ENCODE assay signal across 9 cellular contexts in genomic region chr10:75395171-75395954, GRCh38. TPM values are rescaled to one million over a fixed set of nuclear protein-coding genes. Genes with fewer than 3 reads are reported as not detected.
DNase-seq lines count a peak whose midpoint lies in the region; ATAC-seq and TF ChIP-seq lines count a peak whose summit lies in the region.
"Had no signal": no experiment of that assay in that cellular context is flagged by ENCODE, and none has a peak within 500 bp of the region (broad histone marks: within the 10 kb centered on the region; RNA-seq: fewer than 3 reads in every experiment).

No MANE protein-coding gene starts in this region.

- peaks cover 21% of the 10 kb centered on the region in 2 experiments for H3K4me1 ChIP-seq in trophoblast cell (ENCODE audit: control insufficient read depth in 1 of 2, insufficient read depth in 2 of 2, low read length in 2 of 2)

- H3K27me3 Mint-ChIP-seq in WTC11 (ENCODE audit: low read depth) (peaks cover 100% of the 10 kb centered on the region), glutamatergic neuron (ENCODE audit: unreplicated experiment) (peaks cover 25% of the 10 kb centered on the region)

- no peaks in the 10 kb centered on the region for H3K36me3 Mint-ChIP-seq in WTC11
- no peaks in the 10 kb centered on the region for H3K36me3 Mint-ChIP-seq in glutamatergic neuron (ENCODE audit: unreplicated experiment)

- H3K79me1 ChIP-seq in trophoblast cell (ENCODE audit: low read length): peaks cover 29% of the 10 kb centered on the region

- TF ChIP-seq CTCF in WTC11 (IDR thresholded peaks at IDR 0.05): peak; percentile 98
- TF ChIP-seq CTCF in glutamatergic neuron (IDR thresholded peaks at IDR 0.05; ENCODE audit: partially characterized antibody, unreplicated experiment): peak; percentile 99

- H3K23ac ChIP-seq in trophoblast cell (ENCODE audit: low read length): no peak overlapping the region

- H3K9me3 ChIP-seq in trophoblast cell (ENCODE audit: insufficient read depth, low read depth, low read length): peaks cover 5% of the 10 kb centered on the region

- peak overlapping the region; percentile 60 for H3K4me3 ChIP-seq in trophoblast cell (ENCODE audit: low read depth, low read length)

- H3K4ac ChIP-seq in trophoblast cell (ENCODE audit: low read depth, low read length): no peak overlapping the region

- peaks cover 14 to 15% of the 10 kb centered on the region in 2 experiments for H3K36me3 ChIP-seq in trophoblast cell (ENCODE audit: control insufficient read depth in 1 of 2, insufficient read depth in 2 of 2, low read length in 2 of 2)

- H2BK5ac ChIP-seq in trophoblast cell (ENCODE audit: low read depth, low read length, poor library complexity): no peak overlapping the region

- H3K18ac ChIP-seq in trophoblast cell (ENCODE audit: low read length): peak overlapping the region; percentile 72

- H3K9me3 Mint-ChIP-seq in WTC11 (no peaks in the 10 kb centered on the region), glutamatergic neuron (ENCODE audit: unreplicated experiment) (peaks cover 13% of the 10 kb centered on the region)

- DNase-seq in activated CD4-positive, CD25-positive, alpha-beta regulatory T cell treated with anti-CD3 and anti-CD28 coated beads, Interleukin-2, amount 50 U/mL, for 72 hours: peak; percentile 49
- no peak for DNase-seq in activated CD4-positive, CD25-positive, alpha-beta regulatory T cell (lab: John Stamatoyannopoulos, UW)
- DNase-seq in WTC11 (ENCODE audit: low spot score) (peak; percentile 71), glutamatergic neuron (peak; percentile 84), trophoblast cell (peak in 1 of 2 donors; percentile 29), NCI-H1436 (lab: John Stamatoyannopoulos, UW) (no peak)
- DNase-seq: DND-41 had no signal

- peaks cover 15% of the 10 kb centered on the region for H3K79me2 ChIP-seq in trophoblast cell (ENCODE audit: control insufficient read depth, insufficient read depth, low read length, poor library complexity)

- no peak overlapping the region for H4K12ac ChIP-seq in trophoblast cell (ENCODE audit: low read depth, low read length)

- no peak overlapping the region for H2BK120ac ChIP-seq in trophoblast cell (ENCODE audit: insufficient read depth, low read length, poor library complexity)

- peak overlapping the region; percentile 66 for H4K8ac ChIP-seq in trophoblast cell (ENCODE audit: low read depth, low read length)

- H3K4me1 Mint-ChIP-seq in WTC11: peaks cover 24% of the 10 kb centered on the region
- H3K4me1 Mint-ChIP-seq in glutamatergic neuron (ENCODE audit: low read depth, unreplicated experiment): peaks cover 5% of the 10 kb centered on the region

- CTCF ChIA-PET in WTC11 (lab: Charles Lee): interaction anchor here (0.6 to 2.5 kb wide), 39 partner anchors 10 to 908 kb away, joined by 3 to 17 read pairs (median 4); partner anchors contain the start of gene COMTD1

- peak overlapping the region; percentile 96 for H3K4me2 ChIP-seq in trophoblast cell (ENCODE audit: low read length)

- H3K4me3 Mint-ChIP-seq in WTC11 (peak overlapping the region; percentile 64), glutamatergic neuron (ENCODE audit: unreplicated experiment) (peak overlapping the region; percentile 56)

- H3K14ac ChIP-seq in trophoblast cell (ENCODE audit: low read length): peak overlapping the region; percentile 6

- POLR2A ChIA-PET in WTC11 (lab: Charles Lee): interaction anchor here (0.6 kb wide), 1 partner anchor 157 kb away, joined by 3 read pairs; no protein-coding TSS in a partner anchor

- H4K91ac ChIP-seq in trophoblast cell (ENCODE audit: low read depth, low read length): peak overlapping the region; percentile 56

- WGBS in trophoblast cell (ENCODE audit: extremely low coverage, insufficient coverage, insufficient read length): no CpG with 5 or more reads among the region's 64 CpGs

- peak overlapping the region; percentile 35 for H2BK12ac ChIP-seq in trophoblast cell (ENCODE audit: low read length)

- H3K9ac ChIP-seq in trophoblast cell (ENCODE audit: low read length): no peak overlapping the region

- no peak overlapping the region for H3K27ac ChIP-seq in trophoblast cell (ENCODE audit: low read depth, low read length)

- ATAC-seq in WTC11: peak; percentile 13
- ATAC-seq in GM21786 (IDR thresholded peaks at IDR 0.05; ENCODE audit: unreplicated experiment): no peak
- ATAC-seq in HG03520 (IDR thresholded peaks at IDR 0.05; ENCODE audit: unreplicated experiment): no peak

- peaks cover 34% of the 10 kb centered on the region for H3K27me3 ChIP-seq in trophoblast cell (ENCODE audit: insufficient read depth, low read length)

- H2AK5ac ChIP-seq in trophoblast cell (ENCODE audit: low read length): no peak overlapping the region

- no peak overlapping the region for H3K27ac Mint-ChIP-seq in WTC11
- no peak overlapping the region for H3K27ac Mint-ChIP-seq in glutamatergic neuron (ENCODE audit: unreplicated experiment)

- no peak overlapping the region for H2AFZ ChIP-seq in trophoblast cell (ENCODE audit: insufficient read depth, low read length, poor library complexity)

TF ChIP-seq in WTC11, 78 proteins besides CTCF, POLR2A, EP300 and RAD21 (continues in another document):
- TF ChIP-seq ZNF532 (CRISPR knock-in tag; IDR thresholded peaks at IDR 0.05; ENCODE audit: borderline replicate concordance): no peak
- no peak for TF ChIP-seq MYBL2 (CRISPR knock-in tag; IDR thresholded peaks at IDR 0.05)
- no peak for TF ChIP-seq FOXK1 (CRISPR knock-in tag; IDR thresholded peaks at IDR 0.05)
- TF ChIP-seq ZBTB43 (CRISPR knock-in tag; IDR thresholded peaks at IDR 0.05): no peak
- no peak for TF ChIP-seq CDX4 (CRISPR knock-in tag; IDR thresholded peaks at IDR 0.05; ENCODE audit: borderline replicate concordance)
- TF ChIP-seq ATF3 (CRISPR knock-in tag; conservative IDR thresholded peaks at IDR 0.05): no peak
- no peak for TF ChIP-seq TEAD4 (CRISPR knock-in tag; IDR thresholded peaks at IDR 0.05)

RNA-seq across cellular contexts. Expression of gene ZNF503, which starts 6.2 kb away (rescaled TPM):
- total RNA-seq in WTC11 (2021) (0.25 to 0.39 TPM (median 0.34 TPM) in 3 replicates), glutamatergic neuron (ENCODE audit: unreplicated experiment) (5.6 TPM)
- 19.1 and 20.1 TPM in 2 replicates for polyA plus RNA-seq in trophoblast cell (2013)

RNA-seq across cellular contexts. Expression of gene LRMDA, which starts 36.1 kb away (rescaled TPM):
- total RNA-seq in WTC11 (2021): 0.48 to 0.92 TPM (median 0.78 TPM) in 3 replicates
- total RNA-seq in glutamatergic neuron (ENCODE audit: unreplicated experiment): 2.1 TPM
- 3.3 and 3.7 TPM in 2 replicates for polyA plus RNA-seq in trophoblast cell (2013)

Comparison
In these comparisons a context has a peak if more than half of its experiments do, and no peak if none do; other contexts are left out.
1. DNase-seq: peak in activated CD4-positive, CD25-positive, alpha-beta regulatory T cell treated with anti-CD3 and anti-CD28 coated beads, Interleukin-2, amount 50 U/mL, for 72 hours (single experiment), WTC11 (single experiment) and glutamatergic neuron (single experiment); none in activated CD4-positive, CD25-positive, alpha-beta regulatory T cell (0 of 4) and NCI-H1436 (single experiment).